ENCODE assay signal across 29 cellular contexts in the genomic region with DNA sequence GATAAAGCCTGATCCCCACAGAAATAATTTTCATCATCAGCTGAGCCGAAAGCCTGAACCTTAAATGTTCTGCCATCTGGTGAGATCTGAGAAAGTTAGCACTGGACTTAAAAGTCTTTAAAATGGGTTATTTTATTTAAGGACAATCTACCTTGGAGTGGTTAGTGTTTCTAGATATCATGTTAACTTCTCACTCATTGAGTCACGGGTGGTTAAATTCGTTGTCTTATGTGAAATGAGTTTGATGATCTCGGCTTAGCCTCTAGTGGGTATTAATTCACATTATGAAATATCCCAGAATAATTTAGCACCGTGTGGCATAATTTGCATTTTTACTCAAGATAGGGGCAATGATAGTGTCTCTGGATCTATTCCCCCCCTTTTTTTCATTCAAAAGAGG.
"Had no signal": no experiment of that assay in that cellular context is flagged by ENCODE, and none has a peak within 500 bp of the region (broad histone marks: within the 10 kb centered on the region; RNA-seq: fewer than 3 reads in every experiment).

No MANE protein-coding gene starts in this region.

- FAIRE-seq: endometrium, islet of Langerhans had no signal

- H3K36me3 ChIP-seq: gastroesophageal sphincter, heart left ventricle, left lung, prostate gland, right atrium auricular region, suprapubic skin, transverse colon, upper lobe of right lung had no signal

- H3K27ac ChIP-seq: coronary artery, foreskin keratinocyte, gastroesophageal sphincter, heart left ventricle, left lung, prostate gland, right atrium auricular region, upper lobe of right lung had no signal

- H3K27me3 ChIP-seq: foreskin keratinocyte, right atrium auricular region had no signal

- DNase-seq: dermis blood vessel endothelial cell; effector memory CD8-positive, alpha-beta T cell; erythroblast; foreskin keratinocyte; heart left ventricle; hippocampal formation; left cardiac atrium; left lung; mesenchymal stem cell; naive thymus-derived CD8-positive, alpha-beta T cell; nephron progenitor cell; nucleus accumbens; stimulated activated CD4-positive, alpha-beta T cell treated with anti-CD3 and anti-CD28 coated beads, Interleukin-12 subunit alpha, Interleukin-12 subunit beta, amount 100 ng/mL, for 4 hours; stimulated activated CD4-positive, alpha-beta T cell treated with anti-CD3 and anti-CD28 coated beads, Interleukin-1b, Interleukin-23, amount 100 ng/mL, for 48 hours; stimulated activated CD4-positive, alpha-beta T cell treated with anti-CD3 and anti-CD28 coated beads, Interleukin-4, amount 100 ng/mL, for 1 hour; stimulated activated CD8-positive, alpha-beta memory T cell treated with anti-CD3 and anti-CD28 coated beads, Interleukin-4, amount 100 ng/mL, for 48 hours; stimulated activated naive CD4-positive, alpha-beta T cell; stimulated activated naive CD8-positive, alpha-beta T cell treated with anti-CD3 and anti-CD28 coated beads, Interleukin-15, amount 100 ng/mL, for 72 hours; transverse colon; upper lobe of right lung had no signal

- H3K4me1 ChIP-seq: foreskin keratinocyte, gastroesophageal sphincter, left lung, prostate gland, right atrium auricular region, suprapubic skin, transverse colon, upper lobe of right lung had no signal

- H3K9me3 ChIP-seq: gastroesophageal sphincter, heart left ventricle, left lung, prostate gland, right atrium auricular region, suprapubic skin, transverse colon, upper lobe of right lung had no signal

- ATAC-seq: effector memory CD8-positive, alpha-beta T cell; foreskin keratinocyte; gastroesophageal sphincter; heart left ventricle; left cardiac atrium; left lung; naive thymus-derived CD8-positive, alpha-beta T cell; sciatic nerve; stimulated activated naive CD8-positive, alpha-beta T cell treated with anti-CD3 and anti-CD28 coated beads, Interleukin-15, amount 100 ng/mL, for 72 hours; upper lobe of right lung had no signal

- H3K4me3 ChIP-seq: coronary artery, gastroesophageal sphincter, heart left ventricle, left lung, prostate gland, right atrium auricular region, smooth muscle cell, suprapubic skin, transverse colon, upper lobe of right lung had no signal
